In genomic region chr11:72102946-72103753, GRCh38 we compare ENCODE assay signal across 1 cellular context.
TF ChIP-seq lines count a peak whose summit lies in the region.

LAMTOR1 (minus strand) TSS chr11:72103297; CDS start chr11:72103224, 73 bp downstream.

TF ChIP-seq in WTC11, 78 proteins besides CTCF, POLR2A, EP300 and RAD21 (continued from another document):
- TF ChIP-seq PRDM15 (CRISPR knock-in tag; IDR thresholded peaks at IDR 0.05) (no peak), KAT7 (CRISPR knock-in tag; IDR thresholded peaks at IDR 0.05; ENCODE audit: borderline replicate concordance) (0 out of 2 replicates have a peak, but pooled peaks have one; percentile 35), IRF2 (CRISPR knock-in tag; IDR thresholded peaks at IDR 0.05; ENCODE audit: borderline replicate concordance, low read depth) (no peak), ZNF396 (CRISPR knock-in tag; IDR thresholded peaks at IDR 0.05; ENCODE audit: borderline replicate concordance) (no peak), SOX15 (CRISPR knock-in tag; IDR thresholded peaks at IDR 0.05) (no peak), ATF1 (CRISPR knock-in tag; IDR thresholded peaks at IDR 0.05) (no peak), ZBTB21 (CRISPR knock-in tag; IDR thresholded peaks at IDR 0.05; ENCODE audit: borderline replicate concordance) (no peak), HMGA2 (CRISPR knock-in tag; IDR thresholded peaks at IDR 0.05) (no peak), SP1 (CRISPR knock-in tag; conservative IDR thresholded peaks at IDR 0.05) (peak; percentile 81), CREB1 (CRISPR knock-in tag; IDR thresholded peaks at IDR 0.05) (peak; percentile 60; the same call in 1 of the 2 replicates), PREB (CRISPR knock-in tag; IDR thresholded peaks at IDR 0.05; ENCODE audit: borderline replicate concordance) (no peak), ZNF671 (CRISPR knock-in tag; IDR thresholded peaks at IDR 0.05) (no peak), ESRRA (CRISPR knock-in tag; IDR thresholded peaks at IDR 0.05; ENCODE audit: borderline replicate concordance) (no peak), E2F5 (CRISPR knock-in tag; IDR thresholded peaks at IDR 0.05) (no peak), SMAD4 (CRISPR knock-in tag; IDR thresholded peaks at IDR 0.05) (no peak), ZNF263 (CRISPR knock-in tag; IDR thresholded peaks at IDR 0.05; ENCODE audit: low read depth) (no peak), TCF7 (CRISPR knock-in tag; IDR thresholded peaks at IDR 0.05; ENCODE audit: low read depth) (no peak), FOXJ3 (CRISPR knock-in tag; IDR thresholded peaks at IDR 0.05; ENCODE audit: borderline replicate concordance) (no peak), MLX (CRISPR knock-in tag; IDR thresholded peaks at IDR 0.05) (no peak), GABPB1 (CRISPR knock-in tag; IDR thresholded peaks at IDR 0.05) (peak; percentile 5; the same call in 1 of the 2 replicates), ZNF219 (CRISPR knock-in tag; IDR thresholded peaks at IDR 0.05; ENCODE audit: borderline replicate concordance) (no peak; the same call in 1 of the 2 replicates), NR2C2 (CRISPR knock-in tag; IDR thresholded peaks at IDR 0.05) (no peak), CREM (CRISPR knock-in tag; IDR thresholded peaks at IDR 0.05) (no peak), CDX4 (CRISPR knock-in tag; IDR thresholded peaks at IDR 0.05; ENCODE audit: borderline replicate concordance) (no peak), ATF3 (CRISPR knock-in tag; conservative IDR thresholded peaks at IDR 0.05) (no peak), TEAD1 (CRISPR knock-in tag; IDR thresholded peaks at IDR 0.05) (peak; percentile 52; the same call in 1 of the 2 replicates), NFATC4 (CRISPR knock-in tag; IDR thresholded peaks at IDR 0.05) (no peak), ZNF416 (CRISPR knock-in tag; IDR thresholded peaks at IDR 0.05) (no peak), NR3C1 (CRISPR knock-in tag; conservative IDR thresholded peaks at IDR 0.05; ENCODE audit: low read depth) (no peak), TP53 (CRISPR knock-in tag; IDR thresholded peaks at IDR 0.05) (no peak), JAZF1 (CRISPR knock-in tag; IDR thresholded peaks at IDR 0.05) (no peak), FOXP4 (CRISPR knock-in tag; IDR thresholded peaks at IDR 0.05) (no peak; the same call in 1 of the 2 replicates), ATF2 (CRISPR knock-in tag; IDR thresholded peaks at IDR 0.05; ENCODE audit: borderline replicate concordance, low read depth) (no peak), FOXP1 (CRISPR knock-in tag; IDR thresholded peaks at IDR 0.05; ENCODE audit: borderline replicate concordance) (0 out of 2 replicates have a peak, but pooled peaks have one; percentile 37), USF1 (CRISPR knock-in tag; IDR thresholded peaks at IDR 0.05) (peak; percentile 99), E2F4 (CRISPR knock-in tag; IDR thresholded peaks at IDR 0.05; ENCODE audit: borderline replicate concordance, low read depth) (no peak), ZNF121 (CRISPR knock-in tag; IDR thresholded peaks at IDR 0.05) (no peak), ZBTB43 (CRISPR knock-in tag; IDR thresholded peaks at IDR 0.05) (no peak), GTF2I (CRISPR knock-in tag; conservative IDR thresholded peaks at IDR 0.05) (no peak), ZNF232 (CRISPR knock-in tag; IDR thresholded peaks at IDR 0.05) (0 out of 2 replicates have a peak, but pooled peaks have one; percentile 24)
